13 cellular contexts compared by ENCODE assay signal in genomic region chr17:32936157-32936893, GRCh38. TPM values are rescaled to one million over a fixed set of nuclear protein-coding genes. Genes with fewer than 3 reads are reported as not detected.
DNase-seq lines count a peak whose midpoint lies in the region; ATAC-seq and TF ChIP-seq lines count a peak whose summit lies in the region.
"Had no signal": no experiment of that assay in that cellular context is flagged by ENCODE, and none has a peak within 500 bp of the region (broad histone marks: within the 10 kb centered on the region; RNA-seq: fewer than 3 reads in every experiment).

No MANE protein-coding gene starts in this region.

- H3K27me3 ChIP-seq in breast epithelium (no peaks in the 10 kb centered on the region), uterus (no peaks in the 10 kb centered on the region), psoas muscle (ENCODE audit: insufficient read depth in 3 of 3, low read length in 2 of 3) (peaks cover 0 to 34% (median 5%) of the 10 kb centered on the region in 3 donors)

- TF ChIP-seq POLR2A in breast epithelium (IDR thresholded peaks at IDR 0.05) (no peak), uterus (IDR thresholded peaks at IDR 0.05) (no peak)

- TF ChIP-seq CTCF in breast epithelium (IDR thresholded peaks at IDR 0.05) (no peak), MCF 10A (IDR thresholded peaks at IDR 0.05; ENCODE audit: unreplicated experiment) (no peak), neural crest cell (conservative IDR thresholded peaks at IDR 0.05) (no peak), uterus (IDR thresholded peaks at IDR 0.05) (no peak), psoas muscle (IDR thresholded peaks at IDR 0.05) (no peak)

- ATAC-seq in psoas muscle: no peak
- ATAC-seq in HG02870 (IDR thresholded peaks at IDR 0.05; ENCODE audit: unreplicated experiment): no peak
- ATAC-seq in HG02571 (IDR thresholded peaks at IDR 0.05; ENCODE audit: unreplicated experiment): no peak

- CTCF ChIA-PET in MCF 10A (lab: Yijun Ruan, JAX): interaction anchor here (0.6 to 2.8 kb wide), 26 partner anchors 8 to 826 kb away, joined by 3 to 13 read pairs (median 4); partner anchors contain the start of gene TMEM98

- H3K36me3 ChIP-seq in breast epithelium: no peaks in the 10 kb centered on the region
- no peaks in the 10 kb centered on the region for H3K36me3 ChIP-seq in uterus
- no peaks in the 10 kb centered on the region for H3K36me3 ChIP-seq in psoas muscle (ENCODE audit: insufficient read depth in 1 of 2, low read depth in 1 of 2)

- H3K9me3 ChIP-seq in breast epithelium: no peaks in the 10 kb centered on the region
- no peaks in the 10 kb centered on the region for H3K9me3 ChIP-seq in uterus
- no peaks in the 10 kb centered on the region for H3K9me3 ChIP-seq in psoas muscle

- H3K4me1 ChIP-seq in breast epithelium (peaks cover 0 to 7% of the 10 kb centered on the region in 2 donors), uterus (no peaks in the 10 kb centered on the region), psoas muscle (no peaks in the 10 kb centered on the region)

- H3K4me3 Mint-ChIP-seq in MCF 10A (ENCODE audit: unreplicated experiment): no peak overlapping the region
- H3K4me3 Mint-ChIP-seq in neural crest cell: no peak overlapping the region

- H3K27ac ChIP-seq in breast epithelium (peak overlapping the region; percentile 72 to 86), uterus (peak overlapping the region; percentile 80 to 84), psoas muscle (no peak overlapping the region)
- H3K27ac ChIP-seq: left ventricle myocardium inferior had no signal

- H3K27ac Mint-ChIP-seq in MCF 10A (ENCODE audit: low read depth, unreplicated experiment): no peak overlapping the region
- peak overlapping the region; percentile 95 for H3K27ac Mint-ChIP-seq in neural crest cell (ENCODE audit: unreplicated experiment)
- H3K27ac Mint-ChIP-seq: naive thymus-derived CD4-positive, alpha-beta T cell had no signal

- POLR2A ChIA-PET in MCF 10A (lab: Yijun Ruan, JAX): no interaction called here

- intact Hi-C loops in breast epithelium (cut with DNase I; ENCODE audit: low total_unique reads): no loop called here
- intact Hi-C loops in MCF 10A (cut with micrococcal nuclease): no loop called here
- intact Hi-C loops in uterus (cut with DNase I; ENCODE audit: low total_unique reads): no loop called here
- intact Hi-C loops in psoas muscle (cut with DNase I): no loop called here

- H3K9me3 Mint-ChIP-seq in MCF 10A (ENCODE audit: unreplicated experiment) (no peaks in the 10 kb centered on the region), neural crest cell (peaks cover 1% of the 10 kb centered on the region)

- no TSS peak for BruUV-seq in MCF 10A (replicated peaks; lab: Mats Ljungman, UMichigan)

- 69 to 75% (median 72%) methylated on average over 15 to 16 of the region's 16 CpGs for WGBS in psoas muscle, 3 donors

- DNase-seq in breast epithelium (ENCODE audit: low spot score in 2 of 2): no peak
- no peak for DNase-seq in MCF 10A (ENCODE audit: unreplicated experiment)
- DNase-seq in ecto neural progenitor cell (ENCODE audit: low spot score): peak; percentile 58
- no peak for DNase-seq in neural crest cell (ENCODE audit: low read depth, low spot score)
- no peak for DNase-seq in uterus
- DNase-seq in psoas muscle: no peak
- DNase-seq: cortex of kidney had no signal

- H3K4me3 ChIP-seq in breast epithelium (peak overlapping the region in 1 of 3 donors; percentile 42), uterus (no peak overlapping the region), psoas muscle (no peak overlapping the region)
- H3K4me3 ChIP-seq: left ventricle myocardium inferior had no signal

- H3K27me3 Mint-ChIP-seq in MCF 10A (ENCODE audit: insufficient read depth, unreplicated experiment): no peaks in the 10 kb centered on the region
- H3K27me3 Mint-ChIP-seq in neural crest cell (ENCODE audit: low read depth): no peaks in the 10 kb centered on the region

- H3K4me1 Mint-ChIP-seq in MCF 10A (ENCODE audit: insufficient read depth, unreplicated experiment): peaks cover 6% of the 10 kb centered on the region
- peaks cover 28% of the 10 kb centered on the region for H3K4me1 Mint-ChIP-seq in neural crest cell

- H3K36me3 Mint-ChIP-seq in MCF 10A (ENCODE audit: insufficient read depth, unreplicated experiment): no peaks in the 10 kb centered on the region
- peaks cover 59% of the 10 kb centered on the region for H3K36me3 Mint-ChIP-seq in neural crest cell (ENCODE audit: low read depth)
- H3K36me3 Mint-ChIP-seq: naive thymus-derived CD4-positive, alpha-beta T cell had no signal

RNA-seq across cellular contexts. Expression of gene TMEM98, which starts 8.4 kb away (rescaled TPM):
- total RNA-seq in breast epithelium (100 to 1,000 TPM in 2 of 3 donors, 10 to 100 TPM in 1; 59.7 to 138 (median 129) TPM), MCF 10A (2022) (5.2 and 9.2 TPM in 2 replicates), neural crest cell (124 and 133 TPM in 2 replicates), uterus (100 to 1,000 TPM in 2 of 4 donors, 10 to 100 TPM in 2; 87.8 to 176 (median 130) TPM), psoas muscle (1 to 10 TPM; 1.4 to 5.7 (median 5.1) TPM)
- polyA plus RNA-seq in psoas muscle: 1 to 10 TPM; 2.2 to 3.6 (median 2.5) TPM
- polyA plus RNA-seq: naive thymus-derived CD4-positive, alpha-beta T cell had no signal

RNA-seq across cellular contexts. Expression of gene SPACA3, which starts 55.3 kb away (rescaled TPM):
- not detected for total RNA-seq in breast epithelium
- not detected in 2 replicates for total RNA-seq in MCF 10A (2022)
- total RNA-seq in neural crest cell: not detected in 2 replicates
- total RNA-seq in uterus: not detected
- not detected for total RNA-seq in psoas muscle
- polyA plus RNA-seq in psoas muscle: not detected
- total RNA-seq: fibroblast of lung; left ventricle myocardium inferior; naive thymus-derived CD4-positive, alpha-beta T cell; PC-3 had no signal
- polyA plus RNA-seq: fibroblast of lung; naive thymus-derived CD4-positive, alpha-beta T cell had no signal

RNA-seq across cellular contexts. Expression of gene MYO1D, which starts 59.4 kb away (rescaled TPM):
- total RNA-seq in breast epithelium (100 to 1,000 TPM in 1 of 3 donors, 10 to 100 TPM in 2; 54.4 to 114 (median 76.7) TPM), MCF 10A (2022) (20.7 and 30.5 TPM in 2 replicates), neural crest cell (9.1 and 11.9 TPM in 2 replicates), uterus (10 to 100 TPM; 20.4 to 55.2 (median 30.6) TPM), psoas muscle (1 to 10 TPM; 4.1 to 5.9 (median 4.6) TPM)
- polyA plus RNA-seq in psoas muscle: 1 to 10 TPM; 1.8 to 2.4 (median 2.3) TPM
